In the genomic region with DNA sequence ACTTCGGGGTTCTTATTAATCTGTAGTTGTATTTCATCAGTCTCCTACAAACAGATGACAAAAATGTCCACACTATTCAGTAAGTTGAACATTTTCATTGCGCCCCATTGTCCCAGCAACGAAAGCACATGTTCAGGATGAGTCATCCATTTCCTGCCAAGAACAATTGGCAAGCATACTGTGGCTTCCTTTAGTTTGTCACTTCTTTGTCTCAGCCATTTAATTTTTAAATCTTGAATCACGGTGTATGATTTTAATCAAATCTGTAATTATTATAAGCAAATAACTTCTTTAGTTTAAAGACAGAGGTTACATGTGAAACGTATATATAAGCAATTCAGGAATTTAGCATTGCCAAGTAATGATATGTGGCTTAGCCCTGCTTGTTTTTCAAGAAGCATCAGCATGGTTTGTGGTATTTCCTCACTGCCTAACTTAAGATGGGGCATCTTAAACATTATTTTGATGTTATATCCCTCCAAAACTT, we compare ENCODE assay signal across 8 cellular contexts.
A peak's percentile ranks its signal among the peaks of the same experiment; 100 is the strongest.
DNase-seq lines count a peak whose midpoint lies in the region; ATAC-seq and TF ChIP-seq lines count a peak whose summit lies in the region.

No MANE protein-coding gene starts in this region.

- DNase-seq in SKM-1 treated with dmso at 0.1 percent for 144 hours (lab: John Stamatoyannopoulos, UW; ENCODE audit: unreplicated experiment) (peak; percentile 7), SKM-1 (lab: John Stamatoyannopoulos, UW; ENCODE audit: unreplicated experiment) (no peak), NCI-H2029 treated with DMSO at 0.1 percent for 48 hours (lab: John Stamatoyannopoulos, UW) (peak; percentile 38), fibroblast of pulmonary artery (ENCODE audit: low read depth) (peak; percentile 96), omental fat pad (ENCODE audit: low spot score) (no peak), SK-N-DZ (ENCODE audit: low spot score) (no peak)
- peak; percentile 26 for DNase-seq in activated CD8-positive, alpha-beta memory T cell treated with anti-CD3 and anti-CD28 coated beads, Interleukin-2, amount 50 U/mL, for 4 hours

- no peak overlapping the region for H3K4me3 ChIP-seq in fibroblast of pulmonary artery (replicated peaks; ENCODE audit: low read depth, low read length)

- no peak for TF ChIP-seq CTCF in fibroblast of pulmonary artery (IDR thresholded peaks at IDR 0.05; ENCODE audit: low read length, missing control alignments)
- no peak for TF ChIP-seq CTCF in omental fat pad (IDR thresholded peaks at IDR 0.05)

- ATAC-seq in HG02759 (IDR thresholded peaks at IDR 0.05; ENCODE audit: unreplicated experiment) (peak; percentile 94), omental fat pad (ENCODE audit: low FRiP score) (peak; percentile 59)

Comparison
In these comparisons a context has a peak if more than half of its experiments do, and no peak if none do; other contexts are left out.
1. DNase-seq: peak in SKM-1 treated with dmso at 0.1 percent for 144 hours (single experiment), NCI-H2029 treated with DMSO at 0.1 percent for 48 hours (single experiment), activated CD8-positive, alpha-beta memory T cell treated with anti-CD3 and anti-CD28 coated beads, Interleukin-2, amount 50 U/mL, for 4 hours (single experiment) and fibroblast of pulmonary artery (single experiment); none in SKM-1 (single experiment), omental fat pad (single experiment) and SK-N-DZ (single experiment).